8 cellular contexts compared by ENCODE assay signal in the genomic region with DNA sequence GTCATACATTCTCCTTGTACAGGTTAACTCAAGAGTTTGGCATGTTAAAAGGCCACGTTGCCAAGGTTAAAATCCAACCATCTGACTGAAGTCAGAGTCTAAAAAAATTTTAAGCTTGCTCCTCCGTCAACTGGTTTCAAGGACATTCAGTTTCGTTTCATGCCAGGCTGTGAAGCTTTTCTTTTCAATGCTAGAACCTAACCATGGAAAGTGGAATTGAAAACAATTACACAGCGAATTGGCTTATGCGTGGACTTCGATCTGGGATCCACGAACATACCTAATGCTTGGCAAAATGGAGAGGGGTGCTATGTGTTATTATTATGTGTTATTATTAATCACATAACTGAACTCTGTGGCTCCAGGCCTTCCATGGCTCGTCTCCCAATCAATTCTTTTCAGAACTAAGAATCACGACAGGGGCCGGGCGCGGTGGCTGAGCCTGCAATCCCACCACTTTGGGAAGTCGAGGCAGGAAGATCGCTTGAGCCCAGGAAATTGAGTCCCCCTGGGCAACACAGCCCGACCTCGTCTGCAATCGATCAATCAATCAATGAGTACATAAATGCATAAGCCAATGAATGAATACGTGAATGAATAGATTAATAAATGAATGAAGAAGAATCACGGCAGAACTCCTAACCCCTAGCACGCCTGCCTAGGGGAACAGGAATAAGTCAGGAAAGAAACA. TPM values are rescaled to one million over a fixed set of nuclear protein-coding genes. Genes with fewer than 3 reads are reported as not detected.
DNase-seq lines count a peak whose midpoint lies in the region; ATAC-seq and TF ChIP-seq lines count a peak whose summit lies in the region.

No MANE protein-coding gene starts in this region.

- peak overlapping the region; percentile 94 for H3K4me3 Mint-ChIP-seq in activated T-helper 2 cell treated with anti-CD3 and anti-CD28 coated beads, Interferon-gamma antibody, Interleukin-2, Interleukin-4, amounts not matched to agents 10 μg/mL and 5 μg/mL and 100 μg/mL, durations not matched to agents 14 hours and 24 hours and 36 hours (ENCODE audit: low read depth)

- H3K27me3 ChIP-seq in AG04450 (ENCODE audit: control insufficient read depth, insufficient read depth, low read length), result no peaks in the 10 kb centered on the region

- DNase-seq in AG04450 (ENCODE audit: low read depth, low spot score) (no peak), HT-29 (ENCODE audit: low spot score) (peak; percentile 35), left cardiac atrium (peak; percentile 27), renal cortical epithelial cell (ENCODE audit: low read depth) (peak; percentile 52), NCI-H1417 treated with DMSO at 0.1 percent for 48 hours (lab: John Stamatoyannopoulos, UW) (no peak), midbrain (lab: John Stamatoyannopoulos, UW) (no peak)
- DNase-seq in activated T-helper 2 cell treated with anti-CD3 and anti-CD28 coated beads, Interferon-gamma antibody, Interleukin-2, Interleukin-4, amounts not matched to agents 10 μg/mL and 5 μg/mL and 100 μg/mL, durations not matched to agents 14 hours and 24 hours and 36 hours (ENCODE audit: low spot score), result no peak

- peak overlapping the region; percentile 97 for H3K4me3 ChIP-seq in AG04450 (ENCODE audit: low read depth, low read length)

- TF ChIP-seq CTCF in AG04450 (IDR thresholded peaks at IDR 0.05; ENCODE audit: low read depth, low read length), result no peak

- peak overlapping the region; percentile 90 for H3K27ac Mint-ChIP-seq in activated T-helper 2 cell treated with anti-CD3 and anti-CD28 coated beads, Interferon-gamma antibody, Interleukin-2, Interleukin-4, amounts not matched to agents 10 μg/mL and 5 μg/mL and 100 μg/mL, durations not matched to agents 14 hours and 24 hours and 36 hours

- H3K9me3 ChIP-seq in AG04450 (ENCODE audit: control insufficient read depth, insufficient read depth, low read length), result no peaks in the 10 kb centered on the region; the same call in 1 of the 2 replicates

- POLR2A ChIA-PET in AG04450 (lab: Yijun Ruan, JAX), result interaction anchor here (0.6 to 1.9 kb wide), 11 partner anchors 8 to 996 kb away, joined by 3 to 11 read pairs (median 5); no protein-coding TSS in a partner anchor

- peaks cover 28% of the 10 kb centered on the region for H3K36me3 Mint-ChIP-seq in activated T-helper 2 cell treated with anti-CD3 and anti-CD28 coated beads, Interferon-gamma antibody, Interleukin-2, Interleukin-4, amounts not matched to agents 10 μg/mL and 5 μg/mL and 100 μg/mL, durations not matched to agents 14 hours and 24 hours and 36 hours (ENCODE audit: low read depth)

- H3K9me3 Mint-ChIP-seq in activated T-helper 2 cell treated with anti-CD3 and anti-CD28 coated beads, Interferon-gamma antibody, Interleukin-2, Interleukin-4, amounts not matched to agents 10 μg/mL and 5 μg/mL and 100 μg/mL, durations not matched to agents 14 hours and 24 hours and 36 hours, result no peaks in the 10 kb centered on the region

- intact Hi-C loops in activated T-helper 2 cell treated with anti-CD3 and anti-CD28 coated beads, Interferon-gamma antibody, Interleukin-2, Interleukin-4, amounts not matched to agents 10 μg/mL and 5 μg/mL and 100 μg/mL, durations not matched to agents 14 hours and 24 hours and 36 hours (cut with micrococcal nuclease), result loop anchor here (5.0 to 10.0 kb wide), 5 partner anchors 41 to 1844 kb away; a partner anchor contains a TSS
- intact Hi-C loops in left cardiac atrium (cut with DNase I), result no loop called here

- CTCF ChIA-PET in AG04450 (lab: Charles Lee), result interaction anchor here (0.6 kb wide), 1 partner anchor 39 kb away, joined by 4 read pairs; no protein-coding TSS in a partner anchor

- ATAC-seq in GM18858 (IDR thresholded peaks at IDR 0.05; ENCODE audit: unreplicated experiment) (peak; percentile 0), left cardiac atrium (peak in 1 of 2 donors; percentile 4)

- H3K4me1 Mint-ChIP-seq in activated T-helper 2 cell treated with anti-CD3 and anti-CD28 coated beads, Interferon-gamma antibody, Interleukin-2, Interleukin-4, amounts not matched to agents 10 μg/mL and 5 μg/mL and 100 μg/mL, durations not matched to agents 14 hours and 24 hours and 36 hours (ENCODE audit: low read depth), result peaks cover 36% of the 10 kb centered on the region

- H3K27ac ChIP-seq in AG04450 (ENCODE audit: low read depth, low read length), result peak overlapping the region; percentile 99

- H3K27me3 Mint-ChIP-seq in activated T-helper 2 cell treated with anti-CD3 and anti-CD28 coated beads, Interferon-gamma antibody, Interleukin-2, Interleukin-4, amounts not matched to agents 10 μg/mL and 5 μg/mL and 100 μg/mL, durations not matched to agents 14 hours and 24 hours and 36 hours (ENCODE audit: low read depth), result no peaks in the 10 kb centered on the region

RNA-seq across cellular contexts. Expression of a gene that starts 0.8 kb away (rescaled TPM):
- polyA plus RNA-seq in AG04450 (2011; rRNA removed), result 15.1 and 24.2 TPM in 2 replicates
- 10.9 and 25.4 TPM in 2 replicates for polyA minus RNA-seq in AG04450 (2011; rRNA and poly(A)+ RNA removed)
- total RNA-seq in HT-29 (2014; rRNA removed; shearing (Covaris generic)), result 11.0 and 13.2 TPM in 2 replicates
- 26.1 and 26.4 TPM in 2 replicates for total RNA-seq in activated T-helper 2 cell treated with anti-CD3 and anti-CD28 coated beads, Interferon-gamma antibody, Interleukin-2, Interleukin-4, amounts not matched to agents 10 μg/mL and 5 μg/mL and 100 μg/mL, durations not matched to agents 14 hours and 24 hours and 36 hours
- 10 to 100 TPM in 1 of 2 donors, 1 to 10 TPM in 1; 5.9 to 11.4 TPM for total RNA-seq in left cardiac atrium
- 22.4 and 22.9 TPM in 2 replicates for total RNA-seq in renal cortical epithelial cell

RNA-seq across cellular contexts. Expression of a gene that starts 7.1 kb away (rescaled TPM):
- 6.0 and 7.6 TPM in 2 replicates for polyA plus RNA-seq in AG04450 (2011; rRNA removed)
- polyA minus RNA-seq in AG04450 (2011; rRNA and poly(A)+ RNA removed), result 6.9 and 10.6 TPM in 2 replicates
- total RNA-seq in HT-29 (2014; rRNA removed; shearing (Covaris generic)), result 4.5 and 5.6 TPM in 2 replicates
- 13.7 and 16.4 TPM in 2 replicates for total RNA-seq in activated T-helper 2 cell treated with anti-CD3 and anti-CD28 coated beads, Interferon-gamma antibody, Interleukin-2, Interleukin-4, amounts not matched to agents 10 μg/mL and 5 μg/mL and 100 μg/mL, durations not matched to agents 14 hours and 24 hours and 36 hours
- total RNA-seq in left cardiac atrium, result 1 to 10 TPM; 7.7 to 8.5 TPM
- total RNA-seq in renal cortical epithelial cell, result 8.0 and 12.0 TPM in 2 replicates

Comparison
In these comparisons a context has a peak if more than half of its experiments do, and no peak if none do; other contexts are left out.
1. DNase-seq: peak in HT-29 (single experiment), left cardiac atrium (single experiment) and renal cortical epithelial cell (single experiment); none in AG04450 (single experiment), activated T-helper 2 cell treated with anti-CD3 and anti-CD28 coated beads, Interferon-gamma antibody, Interleukin-2, Interleukin-4, amounts not matched to agents 10 μg/mL and 5 μg/mL and 100 μg/mL, durations not matched to agents 14 hours and 24 hours and 36 hours (single experiment), NCI-H1417 treated with DMSO at 0.1 percent for 48 hours (single experiment) and midbrain (single experiment).